17 cellular contexts compared by ENCODE assay signal in the genomic region with DNA sequence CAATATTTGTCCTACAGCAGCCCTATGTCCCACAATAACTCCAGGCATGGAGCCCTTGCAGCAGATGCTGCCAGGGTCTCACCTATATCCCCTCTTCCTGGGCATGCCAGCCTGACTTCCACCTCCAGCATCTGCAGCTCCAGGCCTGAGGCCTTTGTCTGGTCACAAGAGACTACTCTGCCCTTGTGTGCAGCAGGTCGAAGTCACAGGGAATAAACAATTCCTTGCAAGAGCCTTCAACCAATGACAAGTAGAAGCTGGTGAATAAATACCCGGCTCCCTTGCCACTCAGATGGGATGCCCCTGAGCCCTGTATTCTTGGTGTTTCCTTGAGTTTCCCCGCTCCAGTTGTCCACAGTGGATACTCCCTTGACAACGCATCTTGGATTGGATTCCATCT. TPM values are rescaled to one million over a fixed set of nuclear protein-coding genes. Genes with fewer than 3 reads are reported as not detected.
DNase-seq lines count a peak whose midpoint lies in the region; ATAC-seq and TF ChIP-seq lines count a peak whose summit lies in the region.
"Had no signal": no experiment of that assay in that cellular context is flagged by ENCODE, and none has a peak within 500 bp of the region (broad histone marks: within the 10 kb centered on the region; RNA-seq: fewer than 3 reads in every experiment).

No MANE protein-coding gene starts in this region.

- H3K36me3 ChIP-seq in naive thymus-derived CD4-positive, alpha-beta T cell (ENCODE audit: control insufficient read depth in 2 of 3, insufficient read depth in 3 of 3, low read length in 3 of 3) = no peaks in the 10 kb centered on the region
- H3K36me3 ChIP-seq: BE2C had no signal

- DNase-seq in coronary artery (ENCODE audit: low spot score) (peak; percentile 66), neural crest cell (ENCODE audit: low read depth, low spot score) (no peak), type B pancreatic cell (ENCODE audit: extremely low spot score, unreplicated experiment) (peak; percentile 13), NCI-H345 (lab: John Stamatoyannopoulos, UW) (no peak), GM10266 (ENCODE audit: extremely low spot score) (no peak)
- DNase-seq in naive thymus-derived CD4-positive, alpha-beta T cell = no peak
- DNase-seq: ACHN; BE2C; C1 segment of cervical spinal cord; CD4-positive, alpha-beta T cell; DMS79; GF-D8; GM23248; HCEC 1CT had no signal

- no peak overlapping the region for H3K27ac ChIP-seq in coronary artery
- H3K27ac ChIP-seq in naive thymus-derived CD4-positive, alpha-beta T cell (ENCODE audit: low read depth, low read length) = no peak overlapping the region
- H3K27ac ChIP-seq: GM23248 had no signal

- no peak for TF ChIP-seq CTCF in coronary artery (IDR thresholded peaks at IDR 0.05)
- no peak for TF ChIP-seq CTCF in neural crest cell (conservative IDR thresholded peaks at IDR 0.05)
- no peak for TF ChIP-seq CTCF in type B pancreatic cell (conservative IDR thresholded peaks at IDR 0.05)
- no peak for TF ChIP-seq CTCF in GM10266 (IDR thresholded peaks at IDR 0.05; ENCODE audit: control insufficient read depth, insufficient read depth, low read depth, missing control alignments)

- POLR2A ChIA-PET in naive thymus-derived CD4-positive, alpha-beta T cell (lab: Charles Lee) = no interaction called here

- H3K9me3 Mint-ChIP-seq in neural crest cell (no peaks in the 10 kb centered on the region), type B pancreatic cell (no peaks in the 10 kb centered on the region)
- H3K9me3 Mint-ChIP-seq in naive thymus-derived CD4-positive, alpha-beta T cell = peaks cover 0 to 2% (median 0%) of the 10 kb centered on the region in 11 donors
- H3K9me3 Mint-ChIP-seq: CD4-positive, alpha-beta T cell had no signal

- CTCF ChIA-PET in naive thymus-derived CD4-positive, alpha-beta T cell (lab: Charles Lee) = no interaction called here

- H3K27me3 Mint-ChIP-seq in neural crest cell (ENCODE audit: low read depth) (peaks cover 46% of the 10 kb centered on the region), type B pancreatic cell (peaks cover 35% of the 10 kb centered on the region)
- H3K27me3 Mint-ChIP-seq in naive thymus-derived CD4-positive, alpha-beta T cell = peaks cover 0 to 26% (median 23%) of the 10 kb centered on the region in 5 donors

- H3K4me3 ChIP-seq in coronary artery = no peak overlapping the region
- H3K4me3 ChIP-seq in naive thymus-derived CD4-positive, alpha-beta T cell (ENCODE audit: low read length) = no peak overlapping the region
- H3K4me3 ChIP-seq: GM12878, GM23248 had no signal

- H3K4me3 Mint-ChIP-seq in neural crest cell (no peak overlapping the region), type B pancreatic cell (no peak overlapping the region)
- no peak overlapping the region for H3K4me3 Mint-ChIP-seq in naive thymus-derived CD4-positive, alpha-beta T cell
- H3K4me3 Mint-ChIP-seq: CD4-positive, alpha-beta T cell had no signal

- H3K27me3 ChIP-seq in naive thymus-derived CD4-positive, alpha-beta T cell (ENCODE audit: control insufficient read depth in 2 of 2, insufficient read depth in 2 of 2, low read length in 2 of 2) = no peaks in the 10 kb centered on the region

- H3K27ac Mint-ChIP-seq in neural crest cell (ENCODE audit: unreplicated experiment) = peak overlapping the region; percentile 86
- no peak overlapping the region for H3K27ac Mint-ChIP-seq in type B pancreatic cell
- no peak overlapping the region for H3K27ac Mint-ChIP-seq in naive thymus-derived CD4-positive, alpha-beta T cell
- H3K27ac Mint-ChIP-seq: CD4-positive, alpha-beta T cell had no signal

- ATAC-seq in naive thymus-derived CD4-positive, alpha-beta T cell = no peak
- ATAC-seq: GM12878 had no signal

- intact Hi-C loops in naive thymus-derived CD4-positive, alpha-beta T cell (cut with micrococcal nuclease) = no loop called here

- H3K4me1 ChIP-seq in naive thymus-derived CD4-positive, alpha-beta T cell (ENCODE audit: control insufficient read depth in 2 of 2, insufficient read depth in 2 of 2, low read length in 2 of 2) = no peaks in the 10 kb centered on the region
- H3K4me1 ChIP-seq: BE2C, Caco-2 had no signal

- no peaks in the 10 kb centered on the region for H3K36me3 Mint-ChIP-seq in neural crest cell (ENCODE audit: low read depth)
- H3K36me3 Mint-ChIP-seq in type B pancreatic cell = no peaks in the 10 kb centered on the region
- H3K36me3 Mint-ChIP-seq in naive thymus-derived CD4-positive, alpha-beta T cell = no peaks in the 10 kb centered on the region

- no peaks in the 10 kb centered on the region for H3K4me1 Mint-ChIP-seq in neural crest cell
- H3K4me1 Mint-ChIP-seq in type B pancreatic cell (ENCODE audit: unreplicated experiment) = no peaks in the 10 kb centered on the region
- no peaks in the 10 kb centered on the region for H3K4me1 Mint-ChIP-seq in naive thymus-derived CD4-positive, alpha-beta T cell

- H3K9me3 ChIP-seq in naive thymus-derived CD4-positive, alpha-beta T cell (ENCODE audit: control insufficient read depth in 2 of 3, low read length in 3 of 3) = no peaks in the 10 kb centered on the region
- H3K9me3 ChIP-seq: BE2C, Caco-2 had no signal

RNA-seq across cellular contexts. Expression of a gene that starts 23.0 kb away (rescaled TPM):
- total RNA-seq in neural crest cell (0.58 TPM in 1 of 2 replicates, not detected in the other), type B pancreatic cell (ENCODE audit: low replicate concordance) (2.1 and 3.9 TPM in 2 replicates)
- total RNA-seq in naive thymus-derived CD4-positive, alpha-beta T cell = 10 to 100 TPM in 1 of 5 experiments, 1 to 10 TPM in 1, under 1 TPM in 2, not detected in 1; 0.32 to 11.6 (median 1.1) TPM
- polyA plus RNA-seq in naive thymus-derived CD4-positive, alpha-beta T cell = not detected
- total RNA-seq: GM23248, HT-29 had no signal

Comparison
In these comparisons a context has a peak if more than half of its experiments do, and no peak if none do; other contexts are left out.
1. DNase-seq: peak in coronary artery (single experiment) and type B pancreatic cell (single experiment); none in neural crest cell (single experiment), NCI-H345 (single experiment), naive thymus-derived CD4-positive, alpha-beta T cell (0 of 9) and GM10266 (single experiment).